Comparison of ENCODE assay signal across 15 cellular contexts in the genomic region with DNA sequence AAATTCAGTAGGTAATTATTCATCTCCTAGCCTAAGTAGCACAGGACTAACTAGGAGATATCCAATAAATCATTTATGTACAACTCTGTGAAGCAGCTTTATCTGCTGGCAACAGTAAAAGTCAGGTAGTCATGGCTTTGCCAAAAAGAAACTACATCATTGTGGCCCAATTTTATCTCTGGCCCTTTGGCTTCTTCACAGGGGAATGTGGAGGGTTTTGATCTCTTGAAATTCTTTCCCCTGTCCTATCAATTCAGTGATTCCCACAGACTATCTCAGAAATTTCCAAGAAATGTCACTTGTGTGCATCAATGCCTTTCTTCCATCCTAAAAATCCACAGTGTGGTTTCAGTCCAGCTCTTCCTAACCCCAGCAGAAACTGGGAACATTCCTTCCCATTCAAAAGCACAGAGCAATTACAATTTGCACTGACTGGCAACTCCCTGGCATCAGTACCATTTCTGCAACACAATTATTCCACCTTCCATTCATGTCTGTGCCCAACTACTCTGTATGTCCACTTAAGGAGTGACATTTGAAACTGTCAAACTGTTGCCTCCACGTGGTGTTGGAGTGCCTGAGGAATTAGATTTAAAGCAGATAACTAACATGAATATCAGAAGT. TPM values are rescaled to one million over a fixed set of nuclear protein-coding genes. Genes with fewer than 3 reads are reported as not detected.
A peak's percentile ranks its signal among the peaks of the same experiment; 100 is the strongest.
DNase-seq lines count a peak whose midpoint lies in the region; ATAC-seq and TF ChIP-seq lines count a peak whose summit lies in the region.
"Had no signal": no experiment of that assay in that cellular context is flagged by ENCODE, and none has a peak within 500 bp of the region (broad histone marks: within the 10 kb centered on the region; RNA-seq: fewer than 3 reads in every experiment).

No MANE protein-coding gene starts in this region.

- H4K20me1 ChIP-seq in GM23248 (ENCODE audit: insufficient read depth): no peaks in the 10 kb centered on the region

- H3K27me3 ChIP-seq in GM23248 (replicated peaks; ENCODE audit: insufficient read depth): no peaks in the 10 kb centered on the region
- H3K27me3 ChIP-seq in Panc1 (ENCODE audit: control insufficient read depth, insufficient read depth, low read length): no peaks in the 10 kb centered on the region
- peaks cover 0 to 3% (median 0%) of the 10 kb centered on the region in 9 donors for H3K27me3 ChIP-seq in heart left ventricle
- no peaks in the 10 kb centered on the region for H3K27me3 ChIP-seq in psoas muscle (ENCODE audit: insufficient read depth in 3 of 3, low read length in 2 of 3)
- H3K27me3 ChIP-seq: BE2C, SJSA1 had no signal

- 17 to 22% methylated on average over 1 of the region's 1 CpG for WGBS in GM23248 (ENCODE audit: low coverage in 1 of 2, low lambda C conversion rate in 2 of 2, missing lambda C conversion rate in 2 of 2), 2 experiments
- 25 to 39% (median 27%) methylated on average over 1 of the region's 1 CpG for WGBS in heart left ventricle, 4 donors
- 13 to 32% (median 20%) methylated on average over 1 of the region's 1 CpG for WGBS in psoas muscle, 3 donors

- peak overlapping the region; percentile 88 for H3K4me2 ChIP-seq in GM23248 (ENCODE audit: unreplicated experiment)

- peaks cover 69% of the 10 kb centered on the region for H3F3A ChIP-seq in GM23248 (ENCODE audit: insufficient read depth)

- H3K36me3 ChIP-seq in GM23248 (ENCODE audit: low read depth) (no peaks in the 10 kb centered on the region), Panc1 (ENCODE audit: control insufficient read depth, insufficient read depth, low read length) (no peaks in the 10 kb centered on the region), heart left ventricle (no peaks in the 10 kb centered on the region), psoas muscle (ENCODE audit: insufficient read depth in 1 of 2, low read depth in 1 of 2) (no peaks in the 10 kb centered on the region)
- H3K36me3 ChIP-seq: BE2C, neutrophil, SJSA1 had no signal

- CTCF ChIA-PET in Panc1 (lab: Charles Lee): no interaction called here

- H3K4me3 ChIP-seq in GM23248: no peak overlapping the region
- no peak overlapping the region for H3K4me3 ChIP-seq in Panc1 (ENCODE audit: low read depth in 2 of 2, low read length in 2 of 2)
- no peak overlapping the region for H3K4me3 ChIP-seq in heart left ventricle
- H3K4me3 ChIP-seq in psoas muscle: no peak overlapping the region
- H3K4me3 ChIP-seq in foreskin fibroblast (ENCODE audit: low read depth in 1 of 2, low read length in 2 of 2): no peak overlapping the region

- no TSS peak for BruUV-seq in Panc1 (replicated peaks; lab: Mats Ljungman, UMichigan)

- in situ Hi-C loops in GM23248 (cut with MboI): no loop called here
- in situ Hi-C loops in Panc1 (cut with HindIII; ENCODE audit: low pct_unique_long_range_greater_than_20kb, low sequenced_read_pairs): no loop called here

- ATAC-seq in Panc1 (no peak), heart left ventricle (peak in 3 of 4 donors; percentile 21 to 54 (median 38)), psoas muscle (no peak), GM18511 (IDR thresholded peaks at IDR 0.05; ENCODE audit: unreplicated experiment) (no peak)

- intact Hi-C loops in Panc1 (cut with micrococcal nuclease; ENCODE audit: unreplicated experiment) (no loop called here), heart left ventricle (cut with DNase I) (loop anchor here in 2 of 10 donors (10.0 kb wide), 2 partner anchors 128 to 158 kb away; partner anchors contain the start of gene HABP4 (in 2 of the 2)), psoas muscle (cut with DNase I) (no loop called here)

- H3K4me1 ChIP-seq in GM23248 (ENCODE audit: insufficient read depth): peaks cover 44% of the 10 kb centered on the region
- peaks cover 20% of the 10 kb centered on the region for H3K4me1 ChIP-seq in Panc1 (ENCODE audit: control insufficient read depth, insufficient read depth, low read length)
- peaks cover 0 to 41% (median 15%) of the 10 kb centered on the region in 12 donors for H3K4me1 ChIP-seq in heart left ventricle
- H3K4me1 ChIP-seq in psoas muscle: peaks cover 20% of the 10 kb centered on the region

- DNase-seq in GM23248: no peak
- DNase-seq in Panc1 (ENCODE audit: low read depth, low spot score): no peak
- no peak for DNase-seq in heart left ventricle
- DNase-seq in psoas muscle: no peak
- no peak for DNase-seq in NCI-H128 (lab: John Stamatoyannopoulos, UW; ENCODE audit: unreplicated experiment)
- no peak for DNase-seq in foreskin fibroblast
- no peak for DNase-seq in activated CD4-positive, alpha-beta T cell treated with anti-CD3 and anti-CD28 coated beads for 4 hours
- DNase-seq: activated naive CD4-positive, alpha-beta T cell treated with Interleukin-2 at 50 U/mL for 16 hours; BE2C; central memory CD4-positive, alpha-beta T cell; stimulated activated CD4-positive, alpha-beta T cell treated with anti-CD3 and anti-CD28 coated beads, Interleukin-15, amount 100 ng/mL, for 24 hours had no signal

- H2AFZ ChIP-seq in GM23248: no peak overlapping the region

- no peak for TF ChIP-seq POLR2A in heart left ventricle (IDR thresholded peaks at IDR 0.05)

- POLR2A ChIA-PET in Panc1 (lab: Charles Lee): no interaction called here

- H3K27ac ChIP-seq in GM23248: peak overlapping the region; percentile 93
- H3K27ac ChIP-seq in Panc1 (ENCODE audit: low read length): peak overlapping the region; percentile 61; the same call in 1 of the 2 replicates
- peak overlapping the region in 9 of 12 donors; percentile 50 to 84 (median 73) for H3K27ac ChIP-seq in heart left ventricle
- H3K27ac ChIP-seq in psoas muscle: peak overlapping the region; percentile 72
- H3K27ac ChIP-seq: epithelial cell of prostate, neutrophil had no signal

- peaks cover 78% of the 10 kb centered on the region for H3K79me2 ChIP-seq in GM23248 (ENCODE audit: insufficient read depth)

- no peaks in the 10 kb centered on the region for H3K9me2 ChIP-seq in GM23248 (ENCODE audit: insufficient read depth)

- peak overlapping the region; percentile 83 for H3K9ac ChIP-seq in GM23248

- TF ChIP-seq CTCF in Panc1 (IDR thresholded peaks at IDR 0.05) (no peak), heart left ventricle (IDR thresholded peaks at IDR 0.05) (no peak), psoas muscle (IDR thresholded peaks at IDR 0.05) (no peak), foreskin fibroblast (IDR thresholded peaks at IDR 0.05; ENCODE audit: low read depth, low read length) (no peak)

- no peaks in the 10 kb centered on the region for H3K9me3 ChIP-seq in GM23248 (ENCODE audit: low read depth)
- no peaks in the 10 kb centered on the region for H3K9me3 ChIP-seq in Panc1 (ENCODE audit: control insufficient read depth, insufficient read depth, low read depth, low read length)
- H3K9me3 ChIP-seq in heart left ventricle: no peaks in the 10 kb centered on the region
- no peaks in the 10 kb centered on the region for H3K9me3 ChIP-seq in psoas muscle
- H3K9me3 ChIP-seq: BE2C, neutrophil, SJSA1 had no signal

RNA-seq across cellular contexts. Expression of gene CDC14B, which starts 6.6 kb away (rescaled TPM):
- total RNA-seq in GM23248 (2014; rRNA removed; shearing (Covaris generic)): 17.2 and 20.9 TPM in 2 replicates
- polyA plus RNA-seq in GM23248 (2016; fragmentation: Nextera tagmentation; extraction: Ambion mirVana) (7.6 and 8.1 TPM in 2 replicates), heart left ventricle (10 to 100 TPM in 1 of 2 donors, 1 to 10 TPM in 1; 5.1 to 11.7 TPM), psoas muscle (1 to 10 TPM in 2 of 3 donors, under 1 TPM in 1; 0.87 to 2.6 (median 2.5) TPM)
- total RNA-seq in Panc1 (2021; ENCODE audit: unreplicated experiment) (11.8 TPM), heart left ventricle (10 to 100 TPM; 18.8 to 37.0 (median 26.9) TPM), psoas muscle (10 to 100 TPM in 1 of 4 donors, 1 to 10 TPM in 3; 2.1 to 10.7 (median 6.1) TPM)
- polyA plus RNA-seq in Panc1 (2012; ENCODE audit: insufficient read length): 5.0 TPM

RNA-seq across cellular contexts. Expression of gene PRXL2C, which starts 42.0 kb away (rescaled TPM):
- total RNA-seq in GM23248 (2014; rRNA removed; shearing (Covaris generic)): 13.7 and 17.5 TPM in 2 replicates
- polyA plus RNA-seq in GM23248 (2016; fragmentation: Nextera tagmentation; extraction: Ambion mirVana) (22.5 and 23.6 TPM in 2 replicates), heart left ventricle (10 to 100 TPM; 10.6 to 14.7 TPM), psoas muscle (10 to 100 TPM in 2 of 3 donors, 1 to 10 TPM in 1; 6.2 to 16.9 (median 14.7) TPM)
- total RNA-seq in Panc1 (2021; ENCODE audit: unreplicated experiment) (14.0 TPM), heart left ventricle (10 to 100 TPM; 18.7 to 41.1 (median 24.6) TPM), psoas muscle (10 to 100 TPM; 13.8 to 31.3 (median 23.5) TPM)
- polyA plus RNA-seq in Panc1 (2012; ENCODE audit: insufficient read length): 5.6 TPM

Comparison
In these comparisons a context has a peak if more than half of its experiments do, and no peak if none do; other contexts are left out.
1. ATAC-seq: peak in heart left ventricle (3 of 4); none in Panc1 (single experiment), psoas muscle (0 of 4) and GM18511 (single experiment).
2. Peak in every context shown above with its lines, with median percentiles within 50 percentile points of each other: H3K27ac ChIP-seq.